Comparison of ENCODE assay signal across 9 cellular contexts in the genomic region with DNA sequence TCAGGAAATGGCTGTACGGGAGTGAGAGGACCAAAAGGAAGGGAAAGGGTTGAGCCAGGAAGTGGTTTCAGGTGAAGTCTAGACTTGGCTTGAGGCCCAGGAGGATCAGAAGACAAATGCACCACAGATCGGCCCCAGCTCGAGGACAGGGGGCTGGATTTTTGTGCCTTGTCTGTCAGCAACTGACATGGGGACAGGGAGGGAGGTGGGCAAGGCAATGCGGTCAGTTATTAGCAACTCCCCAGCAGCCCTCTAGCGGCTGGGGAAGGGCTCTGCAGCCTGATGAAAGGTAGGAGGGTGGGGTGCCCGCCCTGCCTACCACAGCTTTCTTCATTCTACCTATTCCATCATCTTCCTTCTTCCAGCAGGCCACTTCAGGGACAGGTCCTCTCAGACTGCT. TPM values are rescaled to one million over a fixed set of nuclear protein-coding genes. Genes with fewer than 3 reads are reported as not detected.
DNase-seq lines count a peak whose midpoint lies in the region; ATAC-seq and TF ChIP-seq lines count a peak whose summit lies in the region.
"Had no signal": no experiment of that assay in that cellular context is flagged by ENCODE, and none has a peak within 500 bp of the region (broad histone marks: within the 10 kb centered on the region; RNA-seq: fewer than 3 reads in every experiment).

No MANE protein-coding gene starts in this region.

- H3K4me3 ChIP-seq in SU-DHL-6 (ENCODE audit: insufficient read depth, low read length, poor library complexity, severe bottlenecking) (no peak overlapping the region), fibroblast of the aortic adventitia (ENCODE audit: low read depth, low read length) (no peak overlapping the region), retinal pigment epithelial cell (ENCODE audit: low read length) (no peak overlapping the region)
- H3K4me3 ChIP-seq: BLaER1 had no signal

- no peaks in the 10 kb centered on the region for H3K9me3 ChIP-seq in SU-DHL-6 (ENCODE audit: insufficient read depth, low read length)
- H3K9me3 ChIP-seq: BLaER1 had no signal

- H3K79me2 ChIP-seq in SU-DHL-6 (ENCODE audit: insufficient read depth, low read length) = no peaks in the 10 kb centered on the region

- H3K36me3 ChIP-seq in SU-DHL-6 (ENCODE audit: low read length) = no peaks in the 10 kb centered on the region
- H3K36me3 ChIP-seq: BLaER1 had no signal

- H2AFZ ChIP-seq in SU-DHL-6 (ENCODE audit: low read depth, low read length, severe bottlenecking) = no peak overlapping the region

- ATAC-seq in GM19035 (IDR thresholded peaks at IDR 0.05; ENCODE audit: unreplicated experiment) (peak; percentile 85), HG03354 (IDR thresholded peaks at IDR 0.05; ENCODE audit: poor library complexity, severe bottlenecking, unreplicated experiment) (peak; percentile 92)

- TF ChIP-seq CTCF in SU-DHL-6 (IDR thresholded peaks at IDR 0.05; ENCODE audit: insufficient read depth, low read length, poor library complexity, severe bottlenecking) = peak; percentile 58
- peak; percentile 79 for TF ChIP-seq CTCF in fibroblast of the aortic adventitia (IDR thresholded peaks at IDR 0.05; ENCODE audit: insufficient read depth, low read length)
- peak; percentile 89 for TF ChIP-seq CTCF in retinal pigment epithelial cell (conservative IDR thresholded peaks at IDR 0.05; ENCODE audit: low read depth, low read length)

- DNase-seq in NCI-H1092 (lab: John Stamatoyannopoulos, UW) (peak; percentile 0), NCI-H1092 treated with DMSO at 0.1 percent for 48 hours (lab: John Stamatoyannopoulos, UW) (no peak), fibroblast of the aortic adventitia (ENCODE audit: low read depth) (no peak), retinal pigment epithelial cell (ENCODE audit: low read depth) (no peak)
- DNase-seq in activated CD4-positive, CD25-positive, alpha-beta regulatory T cell (lab: John Stamatoyannopoulos, UW) = no peak

- H3K9me2 ChIP-seq in SU-DHL-6 (replicated peaks; ENCODE audit: insufficient read depth, low read length) = no peaks in the 10 kb centered on the region

- H3K9ac ChIP-seq in SU-DHL-6 (ENCODE audit: low read length) = no peak overlapping the region
- H3K9ac ChIP-seq: BLaER1 had no signal

- H3K4me2 ChIP-seq in SU-DHL-6 (ENCODE audit: low read depth, low read length, poor library complexity, severe bottlenecking) = no peak overlapping the region
- H3K4me2 ChIP-seq: BLaER1 had no signal

- no peaks in the 10 kb centered on the region for H3K27me3 ChIP-seq in SU-DHL-6 (ENCODE audit: low read length)
- H3K27me3 ChIP-seq: BLaER1 had no signal

- H4K20me1 ChIP-seq in SU-DHL-6 (ENCODE audit: low read depth, low read length) = no peaks in the 10 kb centered on the region
- H4K20me1 ChIP-seq: BLaER1 had no signal

- no peak overlapping the region for H3K27ac ChIP-seq in SU-DHL-6 (ENCODE audit: low read depth, low read length)
- H3K27ac ChIP-seq: BLaER1 had no signal

- H3F3A ChIP-seq in SU-DHL-6 (ENCODE audit: insufficient read depth) = no peaks in the 10 kb centered on the region

RNA-seq across cellular contexts. Expression of gene CPO, which starts 50.0 kb away (rescaled TPM):
- total RNA-seq in fibroblast of the aortic adventitia (ENCODE audit: low replicate concordance) = 0.18 TPM in 1 of 2 replicates, not detected in the other
